In the genomic region with DNA sequence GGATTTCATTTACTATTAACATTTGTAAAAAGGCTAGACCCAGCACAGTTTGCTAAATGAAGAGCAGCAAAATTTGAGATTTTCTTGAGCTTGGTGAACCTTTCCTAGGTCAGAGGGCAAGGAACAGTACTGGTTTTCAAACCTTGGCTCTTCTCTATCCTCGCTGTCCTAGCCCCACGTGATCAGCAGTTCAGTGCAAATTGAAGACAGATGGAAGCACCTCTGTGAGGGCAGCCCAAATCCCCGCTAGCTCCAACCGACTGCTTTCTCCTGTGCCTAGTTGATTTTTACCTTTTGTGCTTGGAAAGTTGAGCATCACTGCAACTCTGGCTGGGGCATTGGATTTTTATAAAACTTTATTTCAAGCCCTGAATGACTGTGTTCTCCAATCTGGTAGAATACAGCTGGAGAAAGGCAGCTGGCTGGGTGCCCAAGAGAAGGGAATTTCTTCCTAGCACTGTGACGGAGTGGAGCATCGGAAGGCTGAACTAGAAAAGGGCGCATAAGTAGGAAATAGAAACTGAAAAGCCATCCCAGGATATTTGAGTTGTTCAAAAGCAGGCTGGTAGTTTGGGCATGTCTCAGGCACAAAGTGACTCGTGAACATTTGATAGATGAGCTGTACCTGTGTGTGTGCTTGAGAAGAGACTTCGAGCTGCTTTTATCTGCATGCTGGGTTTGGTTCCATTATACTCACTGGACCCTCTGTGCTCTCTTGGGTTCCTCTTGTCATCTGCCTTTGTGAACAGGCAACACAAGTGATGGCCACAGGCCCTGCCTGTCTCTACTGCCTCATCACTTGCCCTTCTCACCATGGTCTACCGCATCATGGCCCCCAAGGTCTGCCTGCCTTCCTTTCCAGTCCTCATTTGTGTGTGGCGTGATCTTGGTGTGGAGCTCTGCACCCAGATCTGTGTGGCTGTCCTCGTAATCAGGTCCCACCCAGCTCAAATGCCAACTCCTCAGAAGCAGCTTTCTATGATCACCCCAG, we compare ENCODE assay signal across 8 cellular contexts. TPM values are rescaled to one million over a fixed set of nuclear protein-coding genes. Genes with fewer than 3 reads are reported as not detected.
DNase-seq lines count a peak whose midpoint lies in the region; ATAC-seq, FAIRE-seq and TF ChIP-seq lines count a peak whose summit lies in the region.

No MANE protein-coding gene starts in this region.

- no peak overlapping the region for H2BK120ac ChIP-seq in mesenchymal stem cell (ENCODE audit: low read depth, low read length)

- H3K79me1 ChIP-seq in mesenchymal stem cell (replicated peaks; ENCODE audit: low read length, poor library complexity, severe bottlenecking) = peaks cover 3% of the 10 kb centered on the region

- H3K9ac ChIP-seq in mesenchymal stem cell (ENCODE audit: low read length) = peak overlapping the region; percentile 97

- peaks cover 37% of the 10 kb centered on the region for H3K36me3 Mint-ChIP-seq in stimulated activated naive CD8-positive, alpha-beta T cell treated with anti-CD3 and anti-CD28 coated beads, Interleukin-15, Interleukin-2, amounts not matched to agents 100 ng/mL and 50 ng/mL, for 24 hours (ENCODE audit: low read depth)
- peaks cover 38% of the 10 kb centered on the region for H3K36me3 Mint-ChIP-seq in brain

- H3K4me2 ChIP-seq in mesenchymal stem cell (ENCODE audit: low read length, poor library complexity, severe bottlenecking) = peak overlapping the region; percentile 12

- TF ChIP-seq POLR2A in GM12891 (IDR thresholded peaks at IDR 0.05; ENCODE audit: low read depth, low read length) = no peak

- ATAC-seq in stimulated activated naive CD8-positive, alpha-beta T cell treated with anti-CD3 and anti-CD28 coated beads, Interleukin-15, Interleukin-2, amounts not matched to agents 100 U/mL and 50 U/mL, for 24 hours = no peak
- no peak for ATAC-seq in GM19395 (IDR thresholded peaks at IDR 0.05; ENCODE audit: unreplicated experiment)

- H3K23ac ChIP-seq in mesenchymal stem cell (ENCODE audit: low read length in 2 of 2) = no peak overlapping the region

- no peak overlapping the region for H3K18ac ChIP-seq in mesenchymal stem cell (ENCODE audit: low read depth in 1 of 2, low read length in 2 of 2)

- no peak overlapping the region for H2AFZ ChIP-seq in mesenchymal stem cell (ENCODE audit: low read depth, low read length)

- no peak overlapping the region for H3K27ac ChIP-seq in mesenchymal stem cell (ENCODE audit: low read length, poor library complexity, severe bottlenecking)

- H3K4ac ChIP-seq in mesenchymal stem cell (ENCODE audit: low read depth in 1 of 2, low read length in 2 of 2) = no peak overlapping the region

- FAIRE-seq in GM12891 (lab: Jason Lieb, UNC) = no peak

- H2BK5ac ChIP-seq in mesenchymal stem cell (ENCODE audit: low read depth, low read length, poor library complexity, severe bottlenecking) = no peak overlapping the region

- H3K4me1 Mint-ChIP-seq in stimulated activated naive CD8-positive, alpha-beta T cell treated with anti-CD3 and anti-CD28 coated beads, Interleukin-15, Interleukin-2, amounts not matched to agents 100 ng/mL and 50 ng/mL, for 24 hours (ENCODE audit: low read depth) = peaks cover 61% of the 10 kb centered on the region
- H3K4me1 Mint-ChIP-seq in brain = peaks cover 52% of the 10 kb centered on the region

- no peak overlapping the region for H4K91ac ChIP-seq in mesenchymal stem cell (ENCODE audit: low read length)

- H3K14ac ChIP-seq in mesenchymal stem cell (ENCODE audit: low read length in 2 of 2) = peak overlapping the region in 1 of 2 experiments; percentile 61

- H3K9me3 ChIP-seq in mesenchymal stem cell (ENCODE audit: control insufficient read depth, low read length) = no peaks in the 10 kb centered on the region

- H3K4me3 ChIP-seq in mesenchymal stem cell (ENCODE audit: insufficient read depth in 1 of 2, low read depth in 1 of 2, low read length in 2 of 2) = peak overlapping the region in 1 of 2 experiments; percentile 100

- H2AK5ac ChIP-seq in mesenchymal stem cell (ENCODE audit: low read length, severe bottlenecking) = peak overlapping the region; percentile 1

- DNase-seq in stimulated activated naive CD8-positive, alpha-beta T cell treated with anti-CD3 and anti-CD28 coated beads, Interleukin-15, Interleukin-2, amounts not matched to agents 100 U/mL and 50 U/mL, for 24 hours = no peak
- DNase-seq in mesenchymal stem cell = peak; percentile 71
- no peak for DNase-seq in MV-4-11 (lab: John Stamatoyannopoulos, UW)
- no peak for DNase-seq in GM12891 (ENCODE audit: insufficient read length, low spot score)
- DNase-seq in AML-193 (lab: John Stamatoyannopoulos, UW) = no peak

- TF ChIP-seq CTCF in brain (conservative IDR thresholded peaks at IDR 0.05) = no peak

- H3K27ac Mint-ChIP-seq in stimulated activated naive CD8-positive, alpha-beta T cell treated with anti-CD3 and anti-CD28 coated beads, Interleukin-15, Interleukin-2, amounts not matched to agents 100 ng/mL and 50 ng/mL, for 24 hours = peak overlapping the region; percentile 55
- H3K27ac Mint-ChIP-seq in brain = peak overlapping the region; percentile 37 to 85 (median 54)

- H3K27me3 ChIP-seq in mesenchymal stem cell (ENCODE audit: control insufficient read depth in 1 of 2, insufficient read depth in 1 of 2, low read length in 2 of 2) = no peaks in the 10 kb centered on the region

- H3K27me3 Mint-ChIP-seq in stimulated activated naive CD8-positive, alpha-beta T cell treated with anti-CD3 and anti-CD28 coated beads, Interleukin-15, Interleukin-2, amounts not matched to agents 100 ng/mL and 50 ng/mL, for 24 hours = no peaks in the 10 kb centered on the region
- peaks cover 3% of the 10 kb centered on the region for H3K27me3 Mint-ChIP-seq in brain

- peaks cover 18 to 32% of the 10 kb centered on the region in 2 experiments for H3K36me3 ChIP-seq in mesenchymal stem cell (ENCODE audit: control insufficient read depth in 1 of 2, insufficient read depth in 2 of 2, low read depth in 1 of 2, low read length in 2 of 2)

- no peaks in the 10 kb centered on the region for H3K9me3 Mint-ChIP-seq in stimulated activated naive CD8-positive, alpha-beta T cell treated with anti-CD3 and anti-CD28 coated beads, Interleukin-15, Interleukin-2, amounts not matched to agents 100 ng/mL and 50 ng/mL, for 24 hours
- H3K9me3 Mint-ChIP-seq in brain = no peaks in the 10 kb centered on the region

- no peak overlapping the region for H2BK15ac ChIP-seq in mesenchymal stem cell (ENCODE audit: low read depth, poor library complexity, severe bottlenecking)

- 83% methylated on average over 12 of the region's 12 CpGs for WGBS in mesenchymal stem cell

- no peak overlapping the region for H2BK12ac ChIP-seq in mesenchymal stem cell (ENCODE audit: low read length in 2 of 2)

- H4K8ac ChIP-seq in mesenchymal stem cell (ENCODE audit: low read length) = no peak overlapping the region

- H3K4me3 Mint-ChIP-seq in stimulated activated naive CD8-positive, alpha-beta T cell treated with anti-CD3 and anti-CD28 coated beads, Interleukin-15, Interleukin-2, amounts not matched to agents 100 ng/mL and 50 ng/mL, for 24 hours = peak overlapping the region; percentile 98
- H3K4me3 Mint-ChIP-seq in brain = peak overlapping the region; percentile 96 to 100 (median 98)

- H3K4me1 ChIP-seq in mesenchymal stem cell (ENCODE audit: control insufficient read depth, insufficient read depth, low read depth, low read length) = peaks cover 16% of the 10 kb centered on the region

TF ChIP-seq in GM12891, 5 proteins besides CTCF, POLR2A, EP300 and RAD21:
- TF ChIP-seq TAF1 (IDR thresholded peaks at IDR 0.05; ENCODE audit: low read depth, low read length) (no peak), POU2F2 (IDR thresholded peaks at IDR 0.05; ENCODE audit: low read depth, low read length) (no peak), SPI1 (IDR thresholded peaks at IDR 0.05; ENCODE audit: low read depth, low read length) (no peak), POLR2AphosphoS5 (IDR thresholded peaks at IDR 0.05; ENCODE audit: low read depth, low read length) (no peak), PAX5 (IDR thresholded peaks at IDR 0.05; ENCODE audit: insufficient read depth, low read length, severe bottlenecking) (no peak)

RNA-seq across cellular contexts. Expression of a gene that starts 2.3 kb away (rescaled TPM):
- polyA plus RNA-seq in brain (ENCODE audit: insufficient read depth, low read depth, low replicate concordance) = 82.0 TPM
- 37.3 TPM for polyA plus RNA-seq in mesenchymal stem cell (2013, experiment 1 of 2)
- polyA plus RNA-seq in mesenchymal stem cell (2013, experiment 2 of 2) = 35.5 TPM
- polyA plus RNA-seq in GM12891 (2012; ENCODE audit: low read depth, missing spikeins) = 44.1 TPM

RNA-seq across cellular contexts. Expression of a gene that starts 23.1 kb away (rescaled TPM):
- 16.6 TPM for polyA plus RNA-seq in brain (ENCODE audit: insufficient read depth, low read depth, low replicate concordance)
- polyA plus RNA-seq in mesenchymal stem cell (2013, experiment 1 of 2) = 5.6 TPM
- polyA plus RNA-seq in mesenchymal stem cell (2013, experiment 2 of 2) = 5.7 TPM
- 5.6 TPM for polyA plus RNA-seq in GM12891 (2012; ENCODE audit: low read depth, missing spikeins)

RNA-seq across cellular contexts. Expression of a gene that starts 44.3 kb away (rescaled TPM):
- polyA plus RNA-seq in brain (ENCODE audit: insufficient read depth, low read depth, low replicate concordance) = 6.0 TPM
- polyA plus RNA-seq in mesenchymal stem cell (2013, experiment 1 of 2) = 36.2 TPM
- 36.0 TPM for polyA plus RNA-seq in mesenchymal stem cell (2013, experiment 2 of 2)
- polyA plus RNA-seq in GM12891 (2012; ENCODE audit: low read depth, missing spikeins) = 0.42 TPM
